In the genomic region with DNA sequence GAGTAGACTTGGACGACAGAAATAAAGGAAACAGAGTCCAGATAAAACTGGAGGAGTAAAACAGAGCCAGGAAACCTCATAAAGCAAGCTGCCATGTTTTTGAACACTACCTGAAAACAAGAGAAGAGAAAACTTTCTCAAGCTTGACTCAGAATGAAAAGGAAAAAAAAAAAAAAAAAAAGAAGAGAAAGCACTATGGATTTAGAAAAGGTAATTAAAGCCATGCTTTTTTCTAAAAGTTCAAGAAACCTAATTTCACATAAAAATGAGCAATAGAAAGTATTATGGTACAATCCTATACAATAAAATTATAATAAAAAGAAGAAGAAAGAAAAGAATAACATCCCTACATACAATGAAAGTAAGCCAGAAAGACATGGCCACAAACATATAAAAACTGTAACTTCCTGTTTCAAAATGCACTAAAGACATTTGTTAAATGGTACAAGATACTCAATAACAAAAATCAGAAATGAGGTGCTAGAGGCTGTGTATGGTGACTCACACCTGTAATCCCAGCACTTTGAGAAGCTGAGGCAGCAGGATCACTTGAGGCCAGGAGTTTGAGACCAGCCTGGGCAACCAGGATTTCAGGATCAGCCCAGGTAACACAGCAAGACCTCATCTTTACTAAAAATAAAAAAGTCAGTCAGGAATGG, we compare ENCODE assay signal across 30 cellular contexts.
DNase-seq lines count a peak whose midpoint lies in the region; ATAC-seq, FAIRE-seq and TF ChIP-seq lines count a peak whose summit lies in the region.
"Had no signal": no experiment of that assay in that cellular context is flagged by ENCODE, and none has a peak within 500 bp of the region (broad histone marks: within the 10 kb centered on the region; RNA-seq: fewer than 3 reads in every experiment).

No MANE protein-coding gene starts in this region.

- no peaks in the 10 kb centered on the region for H3K36me3 ChIP-seq in DND-41 (ENCODE audit: insufficient read depth, low read length)
- H3K36me3 ChIP-seq: gastrocnemius medialis, tibial artery, vagina had no signal

- peaks cover 6% of the 10 kb centered on the region; the same call in 1 of the 2 replicates for H4K20me1 ChIP-seq in DND-41 (ENCODE audit: insufficient read depth, low read length)

- H3K79me2 ChIP-seq in DND-41 (ENCODE audit: insufficient read depth, low read length), result no peaks in the 10 kb centered on the region

- no peak for TF ChIP-seq POLR2A in NB4 (IDR thresholded peaks at IDR 0.05; ENCODE audit: extremely low read depth, insufficient read length)

- intact Hi-C loops in dendritic cell treated with granulocyte-macrophage colony-stimulating factor and Interleukin-4, amounts not matched to agents 40 ng/mL and 50 ng/mL, for 4 days (cut with micrococcal nuclease), result no loop called here

- no peaks in the 10 kb centered on the region for H3K9me3 ChIP-seq in DND-41 (ENCODE audit: insufficient read depth, low read length, severe bottlenecking)
- H3K9me3 ChIP-seq: gastrocnemius medialis, psoas muscle, tibial artery, vagina had no signal

- DNase-seq in T-helper 1 cell, result no peak
- DNase-seq in DND-41, result no peak
- DNase-seq in NB4 (ENCODE audit: low read depth), result peak; percentile 10
- DNase-seq in RCC 7860 (ENCODE audit: low spot score), result no peak
- no peak for DNase-seq in frontal cortex (ENCODE audit: low spot score in 2 of 2)
- DNase-seq: activated CD8-positive, alpha-beta T cell treated with anti-CD3 and anti-CD28 coated beads for 36 hours; amniotic stem cell; dermis blood vessel endothelial cell; DMS79 treated with DMSO at 0.1 percent for 48 hours; gastrocnemius medialis; H9; Kasumi-1; kidney; left ventricle myocardium superior; naive thymus-derived CD4-positive, alpha-beta T cell; NCI-H1048; NCI-H748 treated with DMSO at 0.1 percent for 48 hours; occipital lobe; OCI-M1; psoas muscle; stimulated activated CD8-positive, alpha-beta memory T cell treated with anti-CD3 and anti-CD28 coated beads, Interleukin-4, amount 100 ng/mL, for 48 hours; tibial artery had no signal

- no peaks in the 10 kb centered on the region for H3K27me3 ChIP-seq in DND-41 (ENCODE audit: insufficient read depth, low read length, poor library complexity)
- H3K27me3 ChIP-seq: gastrocnemius medialis, tibial artery, vagina had no signal

- H3K27ac Mint-ChIP-seq in T-helper 1 cell treated with Interleukin-12 subunit alpha and Interleukin-12 subunit beta and Interleukin-4 antibody, amounts not matched to agents 30 μg/mL and 1 μg/mL, for 36 hours, result no peak overlapping the region
- peak overlapping the region; percentile 47 for H3K27ac Mint-ChIP-seq in dendritic cell treated with granulocyte-macrophage colony-stimulating factor and Interleukin-4, amounts not matched to agents 40 ng/mL and 50 ng/mL, for 4 days
- H3K27ac Mint-ChIP-seq: activated CD8-positive, alpha-beta T cell treated with anti-CD3 and anti-CD28 coated beads for 36 hours; H9; mesothelial cell of epicardium; naive thymus-derived CD4-positive, alpha-beta T cell had no signal

- peaks cover 6% of the 10 kb centered on the region for H3K4me1 Mint-ChIP-seq in T-helper 1 cell treated with Interleukin-12 subunit alpha and Interleukin-12 subunit beta and Interleukin-4 antibody, amounts not matched to agents 30 μg/mL and 1 μg/mL, for 36 hours (ENCODE audit: low read depth)
- H3K4me1 Mint-ChIP-seq in dendritic cell treated with granulocyte-macrophage colony-stimulating factor and Interleukin-4, amounts not matched to agents 40 ng/mL and 50 ng/mL, for 4 days (ENCODE audit: low read depth), result peaks cover 20% of the 10 kb centered on the region

- H3K9ac ChIP-seq in DND-41 (ENCODE audit: low read depth, low read length), result no peak overlapping the region

- no peak overlapping the region for H3K4me2 ChIP-seq in DND-41 (ENCODE audit: insufficient read depth, low read length)

- no peak for TF ChIP-seq CTCF in DND-41 (IDR thresholded peaks at IDR 0.05; ENCODE audit: borderline replicate concordance, extremely low read depth, low read length, poor library complexity, severe bottlenecking)
- TF ChIP-seq CTCF in NB4 (IDR thresholded peaks at IDR 0.05; ENCODE audit: low read depth, low read length), result no peak

- no peaks in the 10 kb centered on the region for H3K36me3 Mint-ChIP-seq in T-helper 1 cell treated with Interleukin-12 subunit alpha and Interleukin-12 subunit beta and Interleukin-4 antibody, amounts not matched to agents 30 μg/mL and 1 μg/mL, for 36 hours (ENCODE audit: low read depth)
- H3K36me3 Mint-ChIP-seq in dendritic cell treated with granulocyte-macrophage colony-stimulating factor and Interleukin-4, amounts not matched to agents 40 ng/mL and 50 ng/mL, for 4 days (ENCODE audit: low read depth), result peaks cover 12% of the 10 kb centered on the region
- H3K36me3 Mint-ChIP-seq: brain, mesothelial cell of epicardium had no signal

- H3K4me3 Mint-ChIP-seq in T-helper 1 cell treated with Interleukin-12 subunit alpha and Interleukin-12 subunit beta and Interleukin-4 antibody, amounts not matched to agents 30 μg/mL and 1 μg/mL, for 36 hours, result peak overlapping the region; percentile 7
- no peak overlapping the region for H3K4me3 Mint-ChIP-seq in dendritic cell treated with granulocyte-macrophage colony-stimulating factor and Interleukin-4, amounts not matched to agents 40 ng/mL and 50 ng/mL, for 4 days
- H3K4me3 Mint-ChIP-seq: activated CD8-positive, alpha-beta T cell treated with anti-CD3 and anti-CD28 coated beads for 36 hours; brain; H9; mesothelial cell of epicardium had no signal

- no peaks in the 10 kb centered on the region for H3K9me3 Mint-ChIP-seq in T-helper 1 cell treated with Interleukin-12 subunit alpha and Interleukin-12 subunit beta and Interleukin-4 antibody, amounts not matched to agents 30 μg/mL and 1 μg/mL, for 36 hours
- no peaks in the 10 kb centered on the region for H3K9me3 Mint-ChIP-seq in dendritic cell treated with granulocyte-macrophage colony-stimulating factor and Interleukin-4, amounts not matched to agents 40 ng/mL and 50 ng/mL, for 4 days
- H3K9me3 Mint-ChIP-seq: activated CD8-positive, alpha-beta T cell treated with anti-CD3 and anti-CD28 coated beads for 36 hours; brain; H9; mesothelial cell of epicardium had no signal

- ATAC-seq in DND-41 (ENCODE audit: insufficient read depth, low read depth) (no peak), GM21515 (IDR thresholded peaks at IDR 0.05; ENCODE audit: unreplicated experiment) (no peak)
- ATAC-seq: activated CD4-positive, CD25-positive, alpha-beta regulatory T cell treated with anti-CD3 and anti-CD28 coated beads, Interleukin-2, amount 50 U/mL, for 24 hours; activated CD8-positive, alpha-beta T cell treated with anti-CD3 and anti-CD28 coated beads for 36 hours; gastrocnemius medialis; left ventricle myocardium superior; naive thymus-derived CD4-positive, alpha-beta T cell; psoas muscle; sciatic nerve had no signal

- FAIRE-seq in RCC 7860 (lab: Jason Lieb, UNC) (no peak), frontal cortex (lab: Jason Lieb, UNC) (no peak)

- peak overlapping the region; percentile 42; the same call in 1 of the 2 replicates for H3K27ac ChIP-seq in DND-41 (ENCODE audit: low read length)
- H3K27ac ChIP-seq: gastrocnemius medialis, psoas muscle, tibial artery, vagina had no signal

- H3K27me3 Mint-ChIP-seq in T-helper 1 cell treated with Interleukin-12 subunit alpha and Interleukin-12 subunit beta and Interleukin-4 antibody, amounts not matched to agents 30 μg/mL and 1 μg/mL, for 36 hours (ENCODE audit: low read depth), result no peaks in the 10 kb centered on the region
- H3K27me3 Mint-ChIP-seq in dendritic cell treated with granulocyte-macrophage colony-stimulating factor and Interleukin-4, amounts not matched to agents 40 ng/mL and 50 ng/mL, for 4 days, result no peaks in the 10 kb centered on the region
- H3K27me3 Mint-ChIP-seq: activated CD8-positive, alpha-beta T cell treated with anti-CD3 and anti-CD28 coated beads for 36 hours had no signal

- H3K4me1 ChIP-seq in DND-41 (ENCODE audit: insufficient read depth, low read length), result peaks cover 7% of the 10 kb centered on the region; the same call in 1 of the 2 replicates

- H3K4me3 ChIP-seq in DND-41 (ENCODE audit: low read depth in 1 of 2, low read length in 2 of 2) (no peak overlapping the region), NB4 (ENCODE audit: low read depth, low read length) (no peak overlapping the region)
- H3K4me3 ChIP-seq: gastrocnemius medialis, psoas muscle, tibial artery, vagina had no signal

- no peak overlapping the region for H2AFZ ChIP-seq in DND-41 (ENCODE audit: low read depth, low read length)
